ENCODE assay signal across 8 cellular contexts in the genomic region with DNA sequence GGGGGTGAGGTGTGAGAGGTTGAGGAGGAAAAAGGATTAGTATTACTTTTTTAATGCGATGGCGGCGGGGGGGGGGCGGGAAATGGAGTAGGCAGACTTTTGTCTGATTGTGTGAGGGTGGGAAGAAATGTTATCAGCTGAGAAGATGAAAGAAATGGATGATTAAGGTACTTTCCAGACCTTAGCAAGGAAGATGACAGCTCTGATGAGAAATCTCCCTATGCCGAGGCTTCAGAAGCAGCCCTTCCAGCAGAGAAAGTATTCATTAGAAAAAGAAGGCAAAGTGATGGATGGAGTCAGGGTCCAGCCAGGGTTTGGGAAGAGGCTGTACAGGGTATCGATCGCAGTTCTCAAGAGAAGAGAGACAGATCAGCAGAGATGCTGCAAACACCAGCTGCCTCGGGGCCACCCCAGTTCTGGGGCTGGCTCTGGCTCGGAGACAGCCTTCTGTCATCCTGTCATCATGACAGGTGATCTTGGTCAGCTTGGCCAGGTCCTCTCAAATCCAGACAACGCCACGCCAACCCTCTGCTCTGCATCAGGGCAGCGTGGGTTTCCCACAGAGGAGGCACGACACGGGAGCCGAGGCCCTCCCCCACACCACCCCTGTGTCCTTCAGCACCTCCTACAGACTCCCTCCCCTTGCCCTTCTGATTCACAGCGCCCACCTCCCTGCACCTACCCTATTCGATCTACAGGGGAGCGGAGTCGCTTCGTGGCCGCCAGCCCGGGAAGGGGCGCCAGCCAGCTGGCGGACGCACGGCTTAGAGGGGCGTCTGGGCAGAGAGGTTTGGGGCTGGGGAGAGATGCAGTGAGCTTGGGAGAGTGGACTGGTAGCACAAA. TPM values are rescaled to one million over a fixed set of nuclear protein-coding genes. Genes with fewer than 3 reads are reported as not detected.
DNase-seq lines count a peak whose midpoint lies in the region; ATAC-seq and TF ChIP-seq lines count a peak whose summit lies in the region.

No MANE protein-coding gene starts in this region.

- H3K79me2 ChIP-seq in parathyroid adenoma, result no peaks in the 10 kb centered on the region

- peak overlapping the region; percentile 65 for H3K4me2 ChIP-seq in parathyroid adenoma (ENCODE audit: low read length)

- H3K27ac ChIP-seq in parathyroid adenoma, result peak overlapping the region; percentile 24

- peak overlapping the region; percentile 98 for H2AFZ ChIP-seq in parathyroid adenoma

- H3K4me3 ChIP-seq in parathyroid adenoma (ENCODE audit: low read depth, low read length), result peak overlapping the region; percentile 42

- H3K4me1 ChIP-seq in parathyroid adenoma, result peaks cover 3% of the 10 kb centered on the region

- no peaks in the 10 kb centered on the region for H3K36me3 ChIP-seq in parathyroid adenoma (ENCODE audit: control insufficient read depth, insufficient read depth, low read length)

- H3K9ac ChIP-seq in parathyroid adenoma, result no peak overlapping the region

- no peaks in the 10 kb centered on the region for H3K27me3 ChIP-seq in parathyroid adenoma (ENCODE audit: control insufficient read depth, insufficient read depth, low read length)

- no peaks in the 10 kb centered on the region for H3K9me3 ChIP-seq in parathyroid adenoma (ENCODE audit: control insufficient read depth, low read length)

- peak; percentile 7 for ATAC-seq in HG02798 (IDR thresholded peaks at IDR 0.05; ENCODE audit: poor library complexity, unreplicated experiment)
- ATAC-seq in Right ventricle myocardium superior (ENCODE audit: poor library complexity), result peak; percentile 37

- intact Hi-C loops in Right ventricle myocardium superior (cut with DNase I), result no loop called here

- DNase-seq in DMS53 (lab: John Stamatoyannopoulos, UW), result peak; percentile 69
- DNase-seq in DMS53 treated with DMSO at 0.1 percent for 48 hours (lab: John Stamatoyannopoulos, UW; ENCODE audit: unreplicated experiment), result no peak
- peak; percentile 86 for DNase-seq in NCI-H526 (lab: John Stamatoyannopoulos, UW)
- DNase-seq in activated gamma-delta T cell treated with Interleukin-2 at 50 U/mL for 16 hours, result peak; percentile 48
- DNase-seq in Right ventricle myocardium superior, result peak; percentile 59
- DNase-seq in ecto neural progenitor cell (ENCODE audit: low spot score), result no peak

- TF ChIP-seq CTCF in parathyroid adenoma (IDR thresholded peaks at IDR 0.05), result no peak

RNA-seq across cellular contexts. Expression of a gene that starts 0.7 kb away (rescaled TPM):
- total RNA-seq in Right ventricle myocardium superior, result 2.4 TPM

RNA-seq across cellular contexts. Expression of a gene that starts 10.9 kb away (rescaled TPM):
- 5.3 TPM for total RNA-seq in Right ventricle myocardium superior

RNA-seq across cellular contexts. Expression of a gene that starts 16.7 kb away (rescaled TPM):
- 28.9 TPM for total RNA-seq in Right ventricle myocardium superior

RNA-seq across cellular contexts. Expression of a gene that starts 26.5 kb away (rescaled TPM):
- total RNA-seq in Right ventricle myocardium superior, result 19.3 TPM

RNA-seq across cellular contexts. Expression of a gene that starts 56.7 kb away (rescaled TPM):
- total RNA-seq in Right ventricle myocardium superior, result 0.32 TPM

Comparison
In these comparisons a context has a peak if more than half of its experiments do, and no peak if none do; other contexts are left out.
1. DNase-seq: peak in DMS53 (single experiment), NCI-H526 (2 of 2), activated gamma-delta T cell treated with Interleukin-2 at 50 U/mL for 16 hours (single experiment) and Right ventricle myocardium superior (single experiment); none in DMS53 treated with DMSO at 0.1 percent for 48 hours (single experiment) and ecto neural progenitor cell (single experiment).